In the genomic region with DNA sequence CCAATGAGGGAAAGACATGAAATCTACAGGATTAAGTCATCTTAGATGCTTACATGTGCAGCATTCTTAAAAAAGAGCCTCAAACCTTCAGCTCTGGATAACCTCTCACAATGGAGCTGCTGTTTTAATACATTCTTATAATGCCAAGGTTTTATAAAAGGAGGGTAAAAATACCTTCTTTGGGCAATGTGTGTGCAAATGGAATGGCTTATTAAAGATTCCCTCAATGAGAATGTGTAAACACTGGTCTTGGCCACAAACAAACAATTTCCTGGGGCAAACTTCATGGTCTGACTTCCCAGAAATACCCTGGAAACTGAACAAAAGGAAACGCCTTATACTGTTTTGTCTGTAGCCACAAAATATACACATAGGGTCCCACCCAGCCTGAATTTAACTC, we compare ENCODE assay signal across 10 cellular contexts.
"Had no signal": no experiment of that assay in that cellular context is flagged by ENCODE, and none has a peak within 500 bp of the region (broad histone marks: within the 10 kb centered on the region; RNA-seq: fewer than 3 reads in every experiment).

No MANE protein-coding gene starts in this region.

- H3K36me3 ChIP-seq: HAP-1 had no signal

- H3K4me1 Mint-ChIP-seq: IgD-negative memory B cell had no signal

- H3K4me3 Mint-ChIP-seq: GM23338, HFFc6, IgD-negative memory B cell had no signal

- H3K27ac ChIP-seq: HL-60 had no signal

- H3K9me3 ChIP-seq: HAP-1 had no signal

- ATAC-seq: GM23338, HCT116, HepG2 had no signal

- H3K9me3 Mint-ChIP-seq: GM23338, HFFc6, IgD-negative memory B cell had no signal

- FAIRE-seq: H1, HepG2 had no signal

- DNase-seq: H7, HFFc6, KBM-7 had no signal

- H3K27ac Mint-ChIP-seq: GM23338, HFFc6, IgD-negative memory B cell had no signal

- H3K36me3 Mint-ChIP-seq: IgD-negative memory B cell had no signal

- H3K4me3 ChIP-seq: GM23338, HAP-1 had no signal
